In genomic region chr7:142782922-142783900, GRCh38 we compare ENCODE assay signal across 1 cellular context.
TF ChIP-seq lines count a peak whose summit lies in the region.

No MANE protein-coding gene starts in this region.

TF ChIP-seq in K562, 482 proteins besides CTCF, POLR2A, EP300 and RAD21 (continued from another document):
- no peak for TF ChIP-seq CHAMP1 (IDR thresholded peaks at IDR 0.05)
- TF ChIP-seq, protein P1, sequence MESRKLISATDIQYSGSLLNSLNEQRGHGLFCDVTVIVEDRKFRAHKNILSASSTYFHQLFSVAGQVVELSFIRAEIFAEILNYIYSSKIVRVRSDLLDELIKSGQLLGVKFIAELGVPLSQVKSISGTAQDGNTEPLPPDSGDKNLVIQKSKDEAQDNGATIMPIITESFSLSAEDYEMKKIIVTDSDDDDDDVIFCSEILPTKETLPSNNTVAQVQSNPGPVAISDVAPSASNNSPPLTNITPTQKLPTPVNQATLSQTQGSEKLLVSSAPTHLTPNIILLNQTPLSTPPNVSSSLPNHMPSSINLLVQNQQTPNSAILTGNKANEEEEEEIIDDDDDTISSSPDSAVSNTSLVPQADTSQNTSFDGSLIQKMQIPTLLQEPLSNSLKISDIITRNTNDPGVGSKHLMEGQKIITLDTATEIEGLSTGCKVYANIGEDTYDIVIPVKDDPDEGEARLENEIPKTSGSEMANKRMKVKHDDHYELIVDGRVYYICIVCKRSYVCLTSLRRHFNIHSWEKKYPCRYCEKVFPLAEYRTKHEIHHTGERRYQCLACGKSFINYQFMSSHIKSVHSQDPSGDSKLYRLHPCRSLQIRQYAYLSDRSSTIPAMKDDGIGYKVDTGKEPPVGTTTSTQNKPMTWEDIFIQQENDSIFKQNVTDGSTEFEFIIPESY (CRISPR knock-in tag; IDR thresholded peaks at IDR 0.05): peak; percentile 79
- TF ChIP-seq ID3 (CRISPR knock-in tag; IDR thresholded peaks at IDR 0.05): no peak
- peak; percentile 38; the same call in 1 of the 2 replicates for TF ChIP-seq ID3 (tag; IDR thresholded peaks at IDR 0.05)
- TF ChIP-seq, protein P2, sequence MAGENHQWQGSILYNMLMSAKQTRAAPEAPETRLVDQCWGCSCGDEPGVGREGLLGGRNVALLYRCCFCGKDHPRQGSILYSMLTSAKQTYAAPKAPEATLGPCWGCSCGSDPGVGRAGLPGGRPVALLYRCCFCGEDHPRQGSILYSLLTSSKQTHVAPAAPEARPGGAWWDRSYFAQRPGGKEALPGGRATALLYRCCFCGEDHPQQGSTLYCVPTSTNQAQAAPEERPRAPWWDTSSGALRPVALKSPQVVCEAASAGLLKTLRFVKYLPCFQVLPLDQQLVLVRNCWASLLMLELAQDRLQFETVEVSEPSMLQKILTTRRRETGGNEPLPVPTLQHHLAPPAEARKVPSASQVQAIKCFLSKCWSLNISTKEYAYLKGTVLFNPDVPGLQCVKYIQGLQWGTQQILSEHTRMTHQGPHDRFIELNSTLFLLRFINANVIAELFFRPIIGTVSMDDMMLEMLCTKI (IDR thresholded peaks at IDR 0.05; ENCODE audit: partially characterized antibody): no peak
- peak; percentile 28; the same call in 1 of the 2 replicates for TF ChIP-seq ELF1 (tag; IDR thresholded peaks at IDR 0.05)
- no peak for TF ChIP-seq HCFC1 (IDR thresholded peaks at IDR 0.05; ENCODE audit: low read depth, low read length)
- TF ChIP-seq EGR1 (conservative IDR thresholded peaks at IDR 0.05): peak; percentile 68
- no peak for TF ChIP-seq ZNF668 (CRISPR knock-in tag; IDR thresholded peaks at IDR 0.05)
- peak in 1 of 2 experiments; percentile 87; a peak in 2 of 4 replicates for TF ChIP-seq MLLT1 (IDR thresholded peaks at IDR 0.05)
- TF ChIP-seq NFRKB (IDR thresholded peaks at IDR 0.05; ENCODE audit: low read depth): no peak
- TF ChIP-seq POLR2H (tag; IDR thresholded peaks at IDR 0.05; ENCODE audit: low read depth): no peak
- TF ChIP-seq YY1 (IDR thresholded peaks at IDR 0.05; ENCODE audit: borderline replicate concordance in 1 of 3, control insufficient read depth in 1 of 3, extremely low read depth in 1 of 3, insufficient read depth in 3 of 3, insufficient read length in 1 of 3, insufficient replicate concordance in 2 of 3, low read depth in 1 of 3, low read length in 2 of 3): peak in 2 of 3 experiments; percentile 46 to 50
- peak; percentile 78 for TF ChIP-seq MYNN (IDR thresholded peaks at IDR 0.05)
- no peak for TF ChIP-seq MYNN (CRISPR knock-in tag; IDR thresholded peaks at IDR 0.05)
- no peak for TF ChIP-seq NFIX (CRISPR knock-in tag; IDR thresholded peaks at IDR 0.05; ENCODE audit: low read depth)
- no peak for TF ChIP-seq NR2C1 (IDR thresholded peaks at IDR 0.05)
- TF ChIP-seq NR2C1 (tag; IDR thresholded peaks at IDR 0.05): no peak
- TF ChIP-seq IRF2 (CRISPR knock-in tag; IDR thresholded peaks at IDR 0.05): no peak
- peak in 1 of 2 experiments; percentile 45; a peak in 1 of 4 replicates for TF ChIP-seq NRF1 (conservative IDR thresholded peaks at IDR 0.05 in 1 of 2, IDR thresholded peaks at IDR 0.05 in 1 of 2)
- TF ChIP-seq CC2D1A (IDR thresholded peaks at IDR 0.05): peak; percentile 90
- TF ChIP-seq YBX1 (IDR thresholded peaks at IDR 0.05): no peak
- no peak for TF ChIP-seq ZNF24 (IDR thresholded peaks at IDR 0.05)
- peak; percentile 76 for TF ChIP-seq SP1 (CRISPR knock-in tag; IDR thresholded peaks at IDR 0.05)
- no peak for TF ChIP-seq SRF (CRISPR knock-in tag; IDR thresholded peaks at IDR 0.05)
- TF ChIP-seq FOSL1 (tag; conservative IDR thresholded peaks at IDR 0.05): peak; percentile 40; the same call in 1 of the 2 replicates
- TF ChIP-seq MAZ (CRISPR knock-in tag; conservative IDR thresholded peaks at IDR 0.05 in 1 of 2, IDR thresholded peaks at IDR 0.05 in 1 of 2): peak; percentile 53 to 92; a peak in 3 of 4 replicates
- TF ChIP-seq, protein P3, sequence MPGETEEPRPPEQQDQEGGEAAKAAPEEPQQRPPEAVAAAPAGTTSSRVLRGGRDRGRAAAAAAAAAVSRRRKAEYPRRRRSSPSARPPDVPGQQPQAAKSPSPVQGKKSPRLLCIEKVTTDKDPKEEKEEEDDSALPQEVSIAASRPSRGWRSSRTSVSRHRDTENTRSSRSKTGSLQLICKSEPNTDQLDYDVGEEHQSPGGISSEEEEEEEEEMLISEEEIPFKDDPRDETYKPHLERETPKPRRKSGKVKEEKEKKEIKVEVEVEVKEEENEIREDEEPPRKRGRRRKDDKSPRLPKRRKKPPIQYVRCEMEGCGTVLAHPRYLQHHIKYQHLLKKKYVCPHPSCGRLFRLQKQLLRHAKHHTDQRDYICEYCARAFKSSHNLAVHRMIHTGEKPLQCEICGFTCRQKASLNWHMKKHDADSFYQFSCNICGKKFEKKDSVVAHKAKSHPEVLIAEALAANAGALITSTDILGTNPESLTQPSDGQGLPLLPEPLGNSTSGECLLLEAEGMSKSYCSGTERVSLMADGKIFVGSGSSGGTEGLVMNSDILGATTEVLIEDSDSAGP (CRISPR knock-in tag; IDR thresholded peaks at IDR 0.05): peak; percentile 52; the same call in 1 of the 2 replicates
- peak; percentile 97 for TF ChIP-seq ARID2 (IDR thresholded peaks at IDR 0.05)
- 0 out of 2 replicates have a peak, but pooled peaks have one; percentile 9 for TF ChIP-seq JUN (IDR thresholded peaks at IDR 0.05; ENCODE audit: borderline replicate concordance, low read depth, low read length)
- no peak for TF ChIP-seq JUN (CRISPR knock-in tag; IDR thresholded peaks at IDR 0.05; ENCODE audit: borderline replicate concordance)
- TF ChIP-seq, protein P4, sequence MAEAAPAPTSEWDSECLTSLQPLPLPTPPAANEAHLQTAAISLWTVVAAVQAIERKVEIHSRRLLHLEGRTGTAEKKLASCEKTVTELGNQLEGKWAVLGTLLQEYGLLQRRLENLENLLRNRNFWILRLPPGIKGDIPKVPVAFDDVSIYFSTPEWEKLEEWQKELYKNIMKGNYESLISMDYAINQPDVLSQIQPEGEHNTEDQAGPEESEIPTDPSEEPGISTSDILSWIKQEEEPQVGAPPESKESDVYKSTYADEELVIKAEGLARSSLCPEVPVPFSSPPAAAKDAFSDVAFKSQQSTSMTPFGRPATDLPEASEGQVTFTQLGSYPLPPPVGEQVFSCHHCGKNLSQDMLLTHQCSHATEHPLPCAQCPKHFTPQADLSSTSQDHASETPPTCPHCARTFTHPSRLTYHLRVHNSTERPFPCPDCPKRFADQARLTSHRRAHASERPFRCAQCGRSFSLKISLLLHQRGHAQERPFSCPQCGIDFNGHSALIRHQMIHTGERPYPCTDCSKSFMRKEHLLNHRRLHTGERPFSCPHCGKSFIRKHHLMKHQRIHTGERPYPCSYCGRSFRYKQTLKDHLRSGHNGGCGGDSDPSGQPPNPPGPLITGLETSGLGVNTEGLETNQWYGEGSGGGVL (CRISPR knock-in tag; IDR thresholded peaks at IDR 0.05): no peak
- TF ChIP-seq, protein P5, sequence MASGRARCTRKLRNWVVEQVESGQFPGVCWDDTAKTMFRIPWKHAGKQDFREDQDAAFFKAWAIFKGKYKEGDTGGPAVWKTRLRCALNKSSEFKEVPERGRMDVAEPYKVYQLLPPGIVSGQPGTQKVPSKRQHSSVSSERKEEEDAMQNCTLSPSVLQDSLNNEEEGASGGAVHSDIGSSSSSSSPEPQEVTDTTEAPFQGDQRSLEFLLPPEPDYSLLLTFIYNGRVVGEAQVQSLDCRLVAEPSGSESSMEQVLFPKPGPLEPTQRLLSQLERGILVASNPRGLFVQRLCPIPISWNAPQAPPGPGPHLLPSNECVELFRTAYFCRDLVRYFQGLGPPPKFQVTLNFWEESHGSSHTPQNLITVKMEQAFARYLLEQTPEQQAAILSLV (tag; IDR thresholded peaks at IDR 0.05): no peak
- TF ChIP-seq, protein P6, sequence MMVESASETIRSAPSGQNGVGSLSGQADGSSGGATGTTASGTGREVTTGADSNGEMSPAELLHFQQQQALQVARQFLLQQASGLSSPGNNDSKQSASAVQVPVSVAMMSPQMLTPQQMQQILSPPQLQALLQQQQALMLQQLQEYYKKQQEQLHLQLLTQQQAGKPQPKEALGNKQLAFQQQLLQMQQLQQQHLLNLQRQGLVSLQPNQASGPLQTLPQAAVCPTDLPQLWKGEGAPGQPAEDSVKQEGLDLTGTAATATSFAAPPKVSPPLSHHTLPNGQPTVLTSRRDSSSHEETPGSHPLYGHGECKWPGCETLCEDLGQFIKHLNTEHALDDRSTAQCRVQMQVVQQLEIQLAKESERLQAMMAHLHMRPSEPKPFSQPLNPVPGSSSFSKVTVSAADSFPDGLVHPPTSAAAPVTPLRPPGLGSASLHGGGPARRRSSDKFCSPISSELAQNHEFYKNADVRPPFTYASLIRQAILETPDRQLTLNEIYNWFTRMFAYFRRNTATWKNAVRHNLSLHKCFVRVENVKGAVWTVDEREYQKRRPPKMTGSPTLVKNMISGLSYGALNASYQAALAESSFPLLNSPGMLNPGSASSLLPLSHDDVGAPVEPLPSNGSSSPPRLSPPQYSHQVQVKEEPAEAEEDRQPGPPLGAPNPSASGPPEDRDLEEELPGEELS (CRISPR knock-in tag; IDR thresholded peaks at IDR 0.05; ENCODE audit: borderline replicate concordance): peak; percentile 77; the same call in 1 of the 2 replicates
- TF ChIP-seq ZC3H11A (IDR thresholded peaks at IDR 0.05; ENCODE audit: low read depth, low read length): 0 out of 2 replicates have a peak, but pooled peaks have one; percentile 6
- TF ChIP-seq ZFPM2 (CRISPR knock-in tag; IDR thresholded peaks at IDR 0.05): no peak
- peak; percentile 46; the same call in 1 of the 2 replicates for TF ChIP-seq ZNF511 (CRISPR knock-in tag; IDR thresholded peaks at IDR 0.05)
- TF ChIP-seq XRCC5 (IDR thresholded peaks at IDR 0.05; ENCODE audit: low read depth, low read length): peak; percentile 97
